In genomic region chr3:52317601-52318000, GRCh38 we compare ENCODE assay signal across 1 cellular context.
TF ChIP-seq lines count a peak whose summit lies in the region.

No MANE protein-coding gene starts in this region.

TF ChIP-seq in H1, 55 proteins besides CTCF, POLR2A, EP300 and RAD21:
- TF ChIP-seq PHF8 (conservative IDR thresholded peaks at IDR 0.05; ENCODE audit: low read depth, low read length) (0 out of 2 replicates have a peak, but pooled peaks have one; percentile 32), RXRA (IDR thresholded peaks at IDR 0.05; ENCODE audit: insufficient read depth, low read depth, low read length) (no peak), CEBPB (IDR thresholded peaks at IDR 0.05; ENCODE audit: low read depth, low read length) (no peak), RNF2 (IDR thresholded peaks at IDR 0.05; ENCODE audit: borderline replicate concordance, low read depth, low read length, missing control alignments, poor library complexity, severe bottlenecking) (no peak), HDAC2 (IDR thresholded peaks at IDR 0.05; ENCODE audit: borderline replicate concordance in 1 of 2, low read depth in 2 of 2, low read length in 2 of 2) (no peak), YY1 (IDR thresholded peaks at IDR 0.05; ENCODE audit: low read depth, low read length) (no peak), POU5F1 (IDR thresholded peaks at IDR 0.05; ENCODE audit: low read depth, low read length) (no peak), TAF1 (IDR thresholded peaks at IDR 0.05; ENCODE audit: low read depth, low read length) (0 out of 2 replicates have a peak, but pooled peaks have one; percentile 20), CTBP2 (IDR thresholded peaks at IDR 0.05; ENCODE audit: borderline replicate concordance, insufficient read depth, insufficient read length, low read length) (no peak), POLR2AphosphoS5 (IDR thresholded peaks at IDR 0.05; ENCODE audit: low read depth, low read length) (0 out of 2 replicates have a peak, but pooled peaks have one; percentile 28), ATF3 (IDR thresholded peaks at IDR 0.05; ENCODE audit: insufficient read depth, low read depth, low read length) (no peak), CREB1 (IDR thresholded peaks at IDR 0.05) (0 out of 2 replicates have a peak, but pooled peaks have one; percentile 7), GTF2F1 (IDR thresholded peaks at IDR 0.05; ENCODE audit: borderline replicate concordance, low read depth, low read length) (no peak), SRF (IDR thresholded peaks at IDR 0.05; ENCODE audit: low read depth, low read length) (no peak), KDM4A (IDR thresholded peaks at IDR 0.05; ENCODE audit: low read depth, low read length, severe bottlenecking) (peak; percentile 36), ASH2L (IDR thresholded peaks at IDR 0.05; ENCODE audit: low read length) (peak; percentile 38), GABPA (IDR thresholded peaks at IDR 0.05; ENCODE audit: borderline replicate concordance, insufficient read depth, low read length) (peak; percentile 53; the same call in 1 of the 2 replicates), BACH1 (IDR thresholded peaks at IDR 0.05; ENCODE audit: low read length) (peak; percentile 53; the same call in 1 of the 2 replicates), BRCA1 (IDR thresholded peaks at IDR 0.05; ENCODE audit: low read depth, low read length) (no peak), SIN3A (conservative IDR thresholded peaks at IDR 0.05 in 1 of 2, IDR thresholded peaks at IDR 0.05 in 1 of 2; ENCODE audit: low read depth in 1 of 2, low read length in 2 of 2) (peak; percentile 75 to 96; a peak in 2 of 4 replicates), TBP (IDR thresholded peaks at IDR 0.05; ENCODE audit: low read depth, low read length) (peak; percentile 52; the same call in 1 of the 2 replicates), NRF1 (IDR thresholded peaks at IDR 0.05; ENCODE audit: low read depth, low read length) (no peak)
